8 cellular contexts compared by ENCODE assay signal in genomic region chrX:123731258-123731986, GRCh38. TPM values are rescaled to one million over a fixed set of nuclear protein-coding genes. Genes with fewer than 3 reads are reported as not detected.
DNase-seq lines count a peak whose midpoint lies in the region; FAIRE-seq and TF ChIP-seq lines count a peak whose summit lies in the region.

No MANE protein-coding gene starts in this region.

- FAIRE-seq in endothelial cell of umbilical vein (lab: Jason Lieb, UNC): no peak

- H3K27ac Mint-ChIP-seq in T-helper 1 cell treated with Interleukin-12 subunit alpha and Interleukin-12 subunit beta and Interleukin-4 antibody, amounts not matched to agents 30 μg/mL and 1 μg/mL, for 36 hours: peak overlapping the region; percentile 91
- H3K27ac Mint-ChIP-seq in neural progenitor cell: peak overlapping the region; percentile 90

- no peaks in the 10 kb centered on the region for H3K27me3 Mint-ChIP-seq in T-helper 1 cell treated with Interleukin-12 subunit alpha and Interleukin-12 subunit beta and Interleukin-4 antibody, amounts not matched to agents 30 μg/mL and 1 μg/mL, for 36 hours (ENCODE audit: low read depth)
- no peaks in the 10 kb centered on the region for H3K27me3 Mint-ChIP-seq in neural progenitor cell (ENCODE audit: insufficient read depth, low read depth)

- H4K20me1 ChIP-seq in endothelial cell of umbilical vein (replicated peaks; ENCODE audit: control insufficient read depth, extremely low read depth, insufficient read depth, low read length) (no peaks in the 10 kb centered on the region), neural progenitor cell (ENCODE audit: low read depth) (peaks cover 41% of the 10 kb centered on the region)

- H3F3A ChIP-seq in neural progenitor cell (ENCODE audit: low read depth): no peaks in the 10 kb centered on the region

- no TSS peak for BruUV-seq in endothelial cell of umbilical vein (replicated peaks; lab: Mats Ljungman, UMichigan)

- peaks cover 1% of the 10 kb centered on the region for H3K36me3 Mint-ChIP-seq in T-helper 1 cell treated with Interleukin-12 subunit alpha and Interleukin-12 subunit beta and Interleukin-4 antibody, amounts not matched to agents 30 μg/mL and 1 μg/mL, for 36 hours (ENCODE audit: low read depth)
- no peaks in the 10 kb centered on the region for H3K36me3 Mint-ChIP-seq in neural progenitor cell

- peaks cover 28% of the 10 kb centered on the region for H3K4me1 Mint-ChIP-seq in T-helper 1 cell treated with Interleukin-12 subunit alpha and Interleukin-12 subunit beta and Interleukin-4 antibody, amounts not matched to agents 30 μg/mL and 1 μg/mL, for 36 hours (ENCODE audit: low read depth)
- H3K4me1 Mint-ChIP-seq in neural progenitor cell: peaks cover 14% of the 10 kb centered on the region

- H3K4me3 ChIP-seq in endothelial cell of umbilical vein (replicated peaks in 1 of 3; ENCODE audit: insufficient read depth in 1 of 3, low read depth in 1 of 3, low read length in 3 of 3): peak overlapping the region; percentile 74 to 96 (median 95)
- H3K4me3 ChIP-seq in neural progenitor cell: peak overlapping the region; percentile 81

- no peak for TF ChIP-seq CTCF in endothelial cell of umbilical vein (IDR thresholded peaks at IDR 0.05; ENCODE audit: extremely low read depth in 1 of 2, insufficient read depth in 1 of 2, low read depth in 1 of 2, low read length in 2 of 2)
- no peak for TF ChIP-seq CTCF in neural progenitor cell (IDR thresholded peaks at IDR 0.05)

- TF ChIP-seq POLR2A in endothelial cell of umbilical vein (IDR thresholded peaks at IDR 0.05; ENCODE audit: low read depth, low read length): no peak

- H3K9me1 ChIP-seq in endothelial cell of umbilical vein (replicated peaks; ENCODE audit: control insufficient read depth, extremely low read depth, insufficient read depth, low read length): no peaks in the 10 kb centered on the region

- H3K9me3 Mint-ChIP-seq in T-helper 1 cell treated with Interleukin-12 subunit alpha and Interleukin-12 subunit beta and Interleukin-4 antibody, amounts not matched to agents 30 μg/mL and 1 μg/mL, for 36 hours: no peaks in the 10 kb centered on the region
- H3K9me3 Mint-ChIP-seq in neural progenitor cell: peaks cover 14% of the 10 kb centered on the region

- CTCF ChIA-PET in endothelial cell of umbilical vein (lab: Charles Lee): interaction anchor here (0.7 to 1.3 kb wide), 2 partner anchors 46 to 102 kb away, joined by 3 read pairs; no protein-coding TSS in a partner anchor

- peaks cover 66% of the 10 kb centered on the region for H3K79me2 ChIP-seq in endothelial cell of umbilical vein (ENCODE audit: control insufficient read depth, insufficient read depth, low read length)
- H3K79me2 ChIP-seq in neural progenitor cell (ENCODE audit: low read depth): peaks cover 64% of the 10 kb centered on the region

- H3K36me3 ChIP-seq in endothelial cell of umbilical vein (ENCODE audit: control insufficient read depth in 2 of 2, extremely low read depth in 1 of 2, insufficient read depth in 2 of 2, low read length in 2 of 2) (no peaks in the 10 kb centered on the region), neural progenitor cell (no peaks in the 10 kb centered on the region)

- H3K27me3 ChIP-seq in endothelial cell of umbilical vein (ENCODE audit: control insufficient read depth in 2 of 2, insufficient read depth in 2 of 2, low read length in 2 of 2): no peaks in the 10 kb centered on the region
- no peaks in the 10 kb centered on the region for H3K27me3 ChIP-seq in neural progenitor cell

- H3K4me3 Mint-ChIP-seq in T-helper 1 cell treated with Interleukin-12 subunit alpha and Interleukin-12 subunit beta and Interleukin-4 antibody, amounts not matched to agents 30 μg/mL and 1 μg/mL, for 36 hours: peak overlapping the region; percentile 90
- peak overlapping the region; percentile 91 for H3K4me3 Mint-ChIP-seq in neural progenitor cell

- dilution Hi-C loops in endothelial cell of umbilical vein (cut with MboI; ENCODE audit: extremely low pct_ligation_motif_present, low sequenced_read_pairs): no loop called here

- H3K4me1 ChIP-seq in endothelial cell of umbilical vein (ENCODE audit: control insufficient read depth, extremely low read depth, insufficient read depth, low read length) (peaks cover 27% of the 10 kb centered on the region), neural progenitor cell (no peaks in the 10 kb centered on the region)

- no peak overlapping the region for H2AFZ ChIP-seq in endothelial cell of umbilical vein (ENCODE audit: low read depth, low read length)
- H2AFZ ChIP-seq in neural progenitor cell (replicated peaks): no peak overlapping the region

- POLR2A ChIA-PET in endothelial cell of umbilical vein (lab: Charles Lee): no interaction called here

- H3K4me2 ChIP-seq in endothelial cell of umbilical vein (ENCODE audit: insufficient read depth, low read length) (peak overlapping the region; percentile 98), neural progenitor cell (peak overlapping the region; percentile 83)

- H3K9ac ChIP-seq in endothelial cell of umbilical vein (replicated peaks; ENCODE audit: extremely low read depth, insufficient read depth, low read length): peak overlapping the region; percentile 94
- peak overlapping the region; percentile 60 for H3K9ac ChIP-seq in neural progenitor cell

- intact Hi-C loops in endothelial cell of umbilical vein (cut with micrococcal nuclease): no loop called here

- peak; percentile 15 for DNase-seq in activated naive CD4-positive, alpha-beta T cell treated with Interleukin-2 at 50 U/mL for 16 hours
- DNase-seq in activated naive CD4-positive, alpha-beta T cell (lab: John Stamatoyannopoulos, UW): no peak
- DNase-seq in endothelial cell of umbilical vein (ENCODE audit: low read depth, low spot score) (peak; percentile 47), neural progenitor cell (ENCODE audit: low spot score) (peak; percentile 37), occipital lobe (lab: John Stamatoyannopoulos, UW) (no peak), NCI-H2171 (lab: John Stamatoyannopoulos, UW) (no peak), NCI-H345 (lab: John Stamatoyannopoulos, UW) (no peak)

- H3K9me3 ChIP-seq in endothelial cell of umbilical vein (replicated peaks; ENCODE audit: control insufficient read depth, insufficient read depth, low read length) (no peaks in the 10 kb centered on the region), neural progenitor cell (ENCODE audit: low read depth) (peaks cover 4% of the 10 kb centered on the region)

- H3K27ac ChIP-seq in endothelial cell of umbilical vein (ENCODE audit: insufficient read depth, low read depth, low read length) (peak overlapping the region; percentile 87), neural progenitor cell (no peak overlapping the region)

TF ChIP-seq in endothelial cell of umbilical vein, 7 proteins besides CTCF, POLR2A, EP300 and RAD21:
- TF ChIP-seq FOS (IDR thresholded peaks at IDR 0.05; ENCODE audit: borderline replicate concordance, insufficient read depth, low read length) (no peak), MAX (IDR thresholded peaks at IDR 0.05; ENCODE audit: insufficient read depth, insufficient read length) (no peak), GATA2 (IDR thresholded peaks at IDR 0.05; ENCODE audit: insufficient read depth, insufficient read length, low read depth, low read length) (no peak), POLR2AphosphoS5 (IDR thresholded peaks at IDR 0.05; ENCODE audit: insufficient read depth, low read depth, low read length) (no peak), EZH2 (IDR thresholded peaks at IDR 0.05; ENCODE audit: borderline replicate concordance, low read depth, low read length, severe bottlenecking) (no peak)

RNA-seq across cellular contexts. Expression of gene THOC2, which starts 1.4 kb away (rescaled TPM):
- total RNA-seq in endothelial cell of umbilical vein (67.8 and 72.9 TPM in 2 replicates), neural progenitor cell (ENCODE audit: low replicate concordance) (115 and 201 TPM in 2 replicates), occipital lobe (107 TPM)
- 19.0 and 26.0 TPM in 2 replicates for polyA plus RNA-seq in endothelial cell of umbilical vein
- polyA plus RNA-seq in endothelial cell of umbilical vein (2011; cell fraction: cytosol; rRNA removed): 21.5 and 24.2 TPM in 2 replicates
- polyA plus RNA-seq in endothelial cell of umbilical vein (2011; cell fraction: nucleus; rRNA removed): 131 and 185 TPM in 2 replicates
- polyA plus RNA-seq in endothelial cell of umbilical vein (2012): 36.9 and 41.8 TPM in 2 replicates
- 46.1 and 46.8 TPM in 2 replicates for polyA minus RNA-seq in endothelial cell of umbilical vein
- polyA minus RNA-seq in endothelial cell of umbilical vein (2011; cell fraction: cytosol; rRNA and poly(A)+ RNA removed): 29.1 TPM
- polyA minus RNA-seq in endothelial cell of umbilical vein (2011; cell fraction: nucleus; rRNA and poly(A)+ RNA removed): 159 and 223 TPM in 2 replicates

Comparison
In these comparisons a context has a peak if more than half of its experiments do, and no peak if none do; other contexts are left out.
1. DNase-seq: peak in activated naive CD4-positive, alpha-beta T cell treated with Interleukin-2 at 50 U/mL for 16 hours (single experiment), endothelial cell of umbilical vein (single experiment) and neural progenitor cell (single experiment); none in activated naive CD4-positive, alpha-beta T cell (0 of 4), occipital lobe (single experiment), NCI-H2171 (single experiment) and NCI-H345 (single experiment).